7 cellular contexts compared by ENCODE assay signal in genomic region chr22:37561209-37562048, GRCh38. TPM values are rescaled to one million over a fixed set of nuclear protein-coding genes. Genes with fewer than 3 reads are reported as not detected.
DNase-seq lines count a peak whose midpoint lies in the region; ATAC-seq and TF ChIP-seq lines count a peak whose summit lies in the region.

No MANE protein-coding gene starts in this region.

- H3K27me3 ChIP-seq in liver (ENCODE audit: control insufficient read depth in 4 of 4, insufficient read depth in 4 of 4, low read length in 3 of 4), result no peaks in the 10 kb centered on the region

- H3K4me3 ChIP-seq in liver (ENCODE audit: low read depth in 1 of 3, low read length in 3 of 3), result peak overlapping the region; percentile 64 to 92 (median 87)

- DNase-seq in GM13977 (ENCODE audit: low spot score) (peak; percentile 89), NCI-H2227 (lab: John Stamatoyannopoulos, UW; ENCODE audit: unreplicated experiment) (peak; percentile 73), dermis microvascular lymphatic vessel endothelial cell (ENCODE audit: low read depth in 2 of 2) (peak; percentile 70 to 90)
- DNase-seq in activated CD4-positive, alpha-beta memory T cell treated with anti-CD3 and anti-CD28 coated beads, Interleukin-2, amount 10 ng/mL, durations not matched to agents 7 days and 5 days, result peak; percentile 80
- peak; percentile 66 for DNase-seq in stimulated activated CD4-positive, alpha-beta T cell treated with anti-CD3 and anti-CD28 coated beads, Interleukin-2, amount 100 ng/mL, for 4 hours (ENCODE audit: low read depth)

- peaks cover 67% of the 10 kb centered on the region for H3K27me3 Mint-ChIP-seq in activated CD4-positive, alpha-beta memory T cell treated with anti-CD3 and anti-CD28 coated beads, Interleukin-2, amount 10 ng/mL, durations not matched to agents 7 days and 5 days

- peaks cover 3% of the 10 kb centered on the region for H3K36me3 Mint-ChIP-seq in activated CD4-positive, alpha-beta memory T cell treated with anti-CD3 and anti-CD28 coated beads, Interleukin-2, amount 10 ng/mL, durations not matched to agents 7 days and 5 days (ENCODE audit: low read depth)

- 1% methylated on average over 57 of the region's 57 CpGs for WGBS in liver

- H3K9me3 Mint-ChIP-seq in activated CD4-positive, alpha-beta memory T cell treated with anti-CD3 and anti-CD28 coated beads, Interleukin-2, amount 10 ng/mL, durations not matched to agents 7 days and 5 days, result no peaks in the 10 kb centered on the region

- TF ChIP-seq CTCF in GM13977 (IDR thresholded peaks at IDR 0.05; ENCODE audit: extremely low read depth, insufficient read depth, missing control alignments) (peak; percentile 78), liver (IDR thresholded peaks at IDR 0.05; ENCODE audit: low read depth, low read length, missing input control) (peak; percentile 86)

- TF ChIP-seq RAD21 in liver (IDR thresholded peaks at IDR 0.05), result peak; percentile 71 to 74

- peaks cover 41 to 74% (median 60%) of the 10 kb centered on the region in 4 donors for H3K4me1 ChIP-seq in liver (ENCODE audit: control insufficient read depth in 4 of 4, insufficient read depth in 4 of 4, low read length in 3 of 4)

- H3K27ac ChIP-seq in liver (ENCODE audit: low read depth in 1 of 2, low read length in 2 of 2), result peak overlapping the region; percentile 94 to 100

- no peak for ATAC-seq in HG02571 (IDR thresholded peaks at IDR 0.05; ENCODE audit: unreplicated experiment)

- peak overlapping the region; percentile 35 for H3K4me3 Mint-ChIP-seq in activated CD4-positive, alpha-beta memory T cell treated with anti-CD3 and anti-CD28 coated beads, Interleukin-2, amount 10 ng/mL, durations not matched to agents 7 days and 5 days

- peaks cover 32% of the 10 kb centered on the region for H3K4me1 Mint-ChIP-seq in activated CD4-positive, alpha-beta memory T cell treated with anti-CD3 and anti-CD28 coated beads, Interleukin-2, amount 10 ng/mL, durations not matched to agents 7 days and 5 days

- POLR2A ChIA-PET in activated CD4-positive, alpha-beta memory T cell treated with anti-CD3 and anti-CD28 coated beads, Interleukin-2, amount 10 ng/mL, durations not matched to agents 7 days and 5 days (lab: Charles Lee), result interaction anchor here (1.2 to 6.4 kb wide), 2 partner anchors 19 to 31 kb away, joined by 4 to 26 read pairs; no protein-coding TSS in a partner anchor

- H3K27ac Mint-ChIP-seq in activated CD4-positive, alpha-beta memory T cell treated with anti-CD3 and anti-CD28 coated beads, Interleukin-2, amount 10 ng/mL, durations not matched to agents 7 days and 5 days, result no peak overlapping the region

- H3K9me3 ChIP-seq in liver (ENCODE audit: control insufficient read depth in 4 of 4, low read length in 3 of 4), result no peaks in the 10 kb centered on the region

- in situ Hi-C loops in GM13977 (cut with MboI; ENCODE audit: low pct_unique_long_range_greater_than_20kb, low sequenced_read_pairs, unreplicated experiment), result no loop called here

- H3K36me3 ChIP-seq in liver (ENCODE audit: control insufficient read depth in 4 of 4, insufficient read depth in 3 of 4, low read depth in 1 of 4, low read length in 3 of 4), result peaks cover 0 to 5% (median 2%) of the 10 kb centered on the region in 4 donors

- peak overlapping the region; percentile 83 to 93 for H3K9ac ChIP-seq in liver (ENCODE audit: low read depth in 1 of 2, low read length in 2 of 2)

- CTCF ChIA-PET in activated CD4-positive, alpha-beta memory T cell treated with anti-CD3 and anti-CD28 coated beads, Interleukin-2, amount 10 ng/mL, durations not matched to agents 7 days and 5 days (lab: Charles Lee), result interaction anchor here (0.8 to 9.8 kb wide), 11 partner anchors 9 to 319 kb away, joined by 3 to 374 read pairs (median 3); partner anchors contain the start of gene GGA1

TF ChIP-seq in liver, 16 proteins besides CTCF, POLR2A, EP300 and RAD21:
- TF ChIP-seq ZBTB33 (IDR thresholded peaks at IDR 0.05), result no peak
- TF ChIP-seq HNF4A (conservative IDR thresholded peaks at IDR 0.05), result peak; percentile 43 to 52
- TF ChIP-seq RXRA (IDR thresholded peaks at IDR 0.05), result peak; percentile 82 to 92
- no peak for TF ChIP-seq GABPA (IDR thresholded peaks at IDR 0.05 in 1 of 2, conservative IDR thresholded peaks at IDR 0.05 in 1 of 2)
- peak; percentile 95 for TF ChIP-seq ATF3 (IDR thresholded peaks at IDR 0.05)
- peak; percentile 72 for TF ChIP-seq YY1 (IDR thresholded peaks at IDR 0.05)
- peak; percentile 42 for TF ChIP-seq NR2F2 (IDR thresholded peaks at IDR 0.05)
- TF ChIP-seq JUND (IDR thresholded peaks at IDR 0.05), result peak; percentile 53 to 72
- peak; percentile 97 to 99 for TF ChIP-seq EGR1 (IDR thresholded peaks at IDR 0.05; ENCODE audit: low read depth in 2 of 2)
- no peak for TF ChIP-seq HNF4G (IDR thresholded peaks at IDR 0.05)
- peak; percentile 65 for TF ChIP-seq SP1 (IDR thresholded peaks at IDR 0.05)
- no peak for TF ChIP-seq FOXA1 (IDR thresholded peaks at IDR 0.05)
- TF ChIP-seq FOXA2 (IDR thresholded peaks at IDR 0.05), result peak; percentile 19
- TF ChIP-seq TAF1 (conservative IDR thresholded peaks at IDR 0.05), result no peak
- peak; percentile 71 for TF ChIP-seq REST (IDR thresholded peaks at IDR 0.05)
- TF ChIP-seq MAX (IDR thresholded peaks at IDR 0.05), result peak; percentile 95
TF ChIP-seq in liver: peak in this region for 11.

RNA-seq across cellular contexts. Expression of gene CDC42EP1, which starts 1.1 kb away (rescaled TPM):
- total RNA-seq in activated CD4-positive, alpha-beta memory T cell treated with anti-CD3 and anti-CD28 coated beads, Interleukin-2, amount 10 ng/mL, durations not matched to agents 7 days and 5 days, result 1 to 10 TPM in 1 of 2 experiments, under 1 TPM in 1; 0.95 to 1.1 TPM
- 6.8 and 14.8 TPM in 2 replicates for total RNA-seq in dermis microvascular lymphatic vessel endothelial cell
- total RNA-seq in liver, result 10 to 100 TPM; 10.2 to 18.8 TPM
- polyA plus RNA-seq in liver, result 10 to 100 TPM; 43.6 to 66.6 TPM

RNA-seq across cellular contexts. Expression of gene LGALS2, which starts 18.5 kb away (rescaled TPM):
- not detected for total RNA-seq in activated CD4-positive, alpha-beta memory T cell treated with anti-CD3 and anti-CD28 coated beads, Interleukin-2, amount 10 ng/mL, durations not matched to agents 7 days and 5 days
- total RNA-seq in dermis microvascular lymphatic vessel endothelial cell (not detected in 2 replicates), liver (1 to 10 TPM in 1 of 2 donors, under 1 TPM in 1; 0.33 to 3.4 TPM)
- 1 to 10 TPM in 1 of 2 donors, under 1 TPM in 1; 0.81 to 2.3 TPM for polyA plus RNA-seq in liver

RNA-seq across cellular contexts. Expression of gene CARD10, which starts 42.2 kb away (rescaled TPM):
- under 1 TPM in 1 of 2 experiments, not detected in 1; 0.08 TPM for total RNA-seq in activated CD4-positive, alpha-beta memory T cell treated with anti-CD3 and anti-CD28 coated beads, Interleukin-2, amount 10 ng/mL, durations not matched to agents 7 days and 5 days
- total RNA-seq in dermis microvascular lymphatic vessel endothelial cell (47.9 and 55.6 TPM in 2 replicates), liver (1 to 10 TPM; 7.8 to 8.9 TPM)
- 10 to 100 TPM in 1 of 2 donors, 1 to 10 TPM in 1; 7.9 to 14.0 TPM for polyA plus RNA-seq in liver

RNA-seq across cellular contexts. Expression of gene GGA1, which starts 47.2 kb away (rescaled TPM):
- 10 to 100 TPM; 59.5 to 64.4 TPM for total RNA-seq in activated CD4-positive, alpha-beta memory T cell treated with anti-CD3 and anti-CD28 coated beads, Interleukin-2, amount 10 ng/mL, durations not matched to agents 7 days and 5 days
- total RNA-seq in dermis microvascular lymphatic vessel endothelial cell (42.0 and 62.8 TPM in 2 replicates), liver (10 to 100 TPM; 17.4 to 26.4 TPM)
- polyA plus RNA-seq in liver, result 10 to 100 TPM; 15.1 to 18.2 TPM

Comparison
In these comparisons a context has a peak if more than half of its experiments do, and no peak if none do; other contexts are left out.
1. RNA of gene CARD10, which starts 42.2 kb away (total RNA-seq): 47.9 to 55.6 TPM in dermis microvascular lymphatic vessel endothelial cell and 7.8 to 8.9 TPM in liver; 0.08 TPM in activated CD4-positive, alpha-beta memory T cell treated with anti-CD3 and anti-CD28 coated beads, Interleukin-2, amount 10 ng/mL, durations not matched to agents 7 days and 5 days; every median in the first group is over 4 times any median in the second.
2. Peak in every context shown above with its lines, with median percentiles within 50 percentile points of each other: DNase-seq.